In the genomic region with DNA sequence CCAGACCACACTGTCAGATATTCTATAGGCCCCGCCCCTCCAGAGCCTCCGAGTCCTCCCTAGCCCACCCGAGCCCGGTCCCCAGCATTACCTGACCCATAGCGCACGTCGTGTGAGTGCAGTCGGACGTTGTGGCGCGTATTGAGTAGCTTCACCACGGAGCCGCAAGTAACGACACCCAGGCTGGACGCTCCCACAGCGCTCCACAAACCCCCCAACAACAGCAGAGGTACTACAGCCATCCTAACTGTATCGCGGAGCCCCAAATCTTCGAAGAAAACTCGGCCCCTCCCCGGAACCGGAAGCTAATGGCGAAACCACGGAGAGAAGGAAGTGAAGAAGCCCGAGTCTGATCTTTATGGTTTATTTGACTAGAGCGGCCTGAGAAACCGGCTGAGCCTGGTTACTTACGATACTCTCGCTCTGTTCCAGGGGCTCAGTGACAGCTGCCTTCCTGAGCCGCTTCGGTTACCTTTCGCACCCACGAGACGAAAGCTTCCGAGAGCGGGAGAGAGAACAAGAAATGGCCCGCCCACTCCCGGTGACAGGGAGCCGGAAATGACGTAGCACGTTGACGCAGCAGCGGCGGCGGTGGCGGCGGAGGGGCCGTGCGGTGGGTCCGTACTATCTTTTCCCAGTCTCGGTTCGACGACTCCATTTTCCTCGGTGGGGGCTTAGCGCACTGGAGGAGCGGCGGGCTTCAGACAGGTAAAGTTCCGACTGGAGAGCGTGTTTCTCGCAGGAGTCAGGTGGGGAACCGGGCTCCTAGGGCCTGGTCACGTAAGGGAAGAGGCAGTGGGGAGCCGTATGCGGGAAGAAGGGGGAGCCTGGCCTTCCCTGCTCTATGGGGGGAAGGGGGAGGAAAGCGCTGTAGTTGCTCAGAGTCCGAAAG, we compare ENCODE assay signal across 8 cellular contexts. TPM values are rescaled to one million over a fixed set of nuclear protein-coding genes. Genes with fewer than 3 reads are reported as not detected.
DNase-seq lines count a peak whose midpoint lies in the region; ATAC-seq and TF ChIP-seq lines count a peak whose summit lies in the region.

A gene with protein sequence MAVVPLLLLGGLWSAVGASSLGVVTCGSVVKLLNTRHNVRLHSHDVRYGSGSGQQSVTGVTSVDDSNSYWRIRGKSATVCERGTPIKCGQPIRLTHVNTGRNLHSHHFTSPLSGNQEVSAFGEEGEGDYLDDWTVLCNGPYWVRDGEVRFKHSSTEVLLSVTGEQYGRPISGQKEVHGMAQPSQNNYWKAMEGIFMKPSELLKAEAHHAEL (minus strand): TSS at position 272 of the 892 bp plus-strand sequence. CDS start 30 bp downstream, at position 242.
A gene (plus strand): TSS at position 571 of the 892 bp plus-strand sequence. CDS start 11,197 bp downstream, outside the sequence.

- H3K4me3 ChIP-seq in BJ (ENCODE audit: low read depth, low read length) = peak within 1 kb of the TSS; percentile 77

- no peak for TF ChIP-seq CTCF in BJ (IDR thresholded peaks at IDR 0.05; ENCODE audit: insufficient read depth, low read depth, low read length)
- no peak for TF ChIP-seq CTCF in chondrocyte (IDR thresholded peaks at IDR 0.05)

- CTCF ChIA-PET in BJ (lab: Yijun Ruan, JAX) = interaction anchor here (0.7 to 2.0 kb wide), 6 partner anchors 15 to 429 kb away, joined by 3 to 13 read pairs (median 3); no protein-coding TSS in a partner anchor
- CTCF ChIA-PET in activated CD4-positive, alpha-beta T cell treated with anti-CD3 and anti-CD28 coated beads for 36 hours (lab: Charles Lee) = interaction anchor here (0.6 to 6.8 kb wide), 14 partner anchors 9 to 521 kb away, joined by 3 to 125 read pairs (median 4); a partner anchor contains a TSS

- POLR2A ChIA-PET in BJ (lab: Charles Lee) = interaction anchor here (0.9 kb wide), 1 partner anchor 48 kb away, joined by 3 read pairs; no protein-coding TSS in a partner anchor
- POLR2A ChIA-PET in activated CD4-positive, alpha-beta T cell treated with anti-CD3 and anti-CD28 coated beads for 36 hours (lab: Charles Lee) = interaction anchor here (0.6 to 3.6 kb wide), 13 partner anchors 12 to 743 kb away, joined by 3 to 23 read pairs (median 4); a partner anchor contains a TSS

- H3K27ac ChIP-seq in layer of hippocampus (ENCODE audit: low read depth, low read length) = peak within 1 kb of the TSS; percentile 97

- DNase-seq in BJ (ENCODE audit: low read depth) (peak; percentile 34), NCI-H524 (lab: John Stamatoyannopoulos, UW) (peak; percentile 89 to 94), chondrocyte (ENCODE audit: low spot score) (peak; percentile 96)
- peak; percentile 98 for DNase-seq in activated CD4-positive, alpha-beta T cell treated with anti-CD3 and anti-CD28 coated beads for 36 hours
- DNase-seq in stimulated activated CD4-positive, alpha-beta T cell treated with anti-CD3 and anti-CD28 coated beads, Interleukin-1b, Interleukin-23, amount 100 ng/mL, for 4 hours (ENCODE audit: low read depth in 2 of 2) = peak; percentile 90 to 92

- peaks cover 50% of the 10 kb centered on the region for H3K36me3 Mint-ChIP-seq in activated CD4-positive, alpha-beta T cell treated with anti-CD3 and anti-CD28 coated beads for 36 hours (ENCODE audit: low read depth)
- peaks cover 10% of the 10 kb centered on the region for H3K36me3 Mint-ChIP-seq in chondrocyte (ENCODE audit: low read depth)

- intact Hi-C loops in activated CD4-positive, alpha-beta T cell treated with anti-CD3 and anti-CD28 coated beads for 36 hours (cut with DNase I, micrococcal nuclease) = loop anchor here (1.0 to 5.0 kb wide), 13 partner anchors 17 to 905 kb away; a partner anchor contains a TSS

- H3K27me3 Mint-ChIP-seq in activated CD4-positive, alpha-beta T cell treated with anti-CD3 and anti-CD28 coated beads for 36 hours = no peaks in the 10 kb centered on the region
- H3K27me3 Mint-ChIP-seq in chondrocyte (ENCODE audit: low read depth) = no peaks in the 10 kb centered on the region

- H3K27ac Mint-ChIP-seq in activated CD4-positive, alpha-beta T cell treated with anti-CD3 and anti-CD28 coated beads for 36 hours = peak within 1 kb of the TSS; percentile 99
- peak within 1 kb of the TSS; percentile 100 for H3K27ac Mint-ChIP-seq in chondrocyte (ENCODE audit: unreplicated experiment)

- ATAC-seq in HG03439 (IDR thresholded peaks at IDR 0.05; ENCODE audit: unreplicated experiment) = peak; percentile 91
- ATAC-seq in activated CD4-positive, alpha-beta T cell treated with anti-CD3 and anti-CD28 coated beads for 36 hours = peak; percentile 87

- peaks cover 48% of the 10 kb centered on the region for H3K4me1 Mint-ChIP-seq in activated CD4-positive, alpha-beta T cell treated with anti-CD3 and anti-CD28 coated beads for 36 hours
- peaks cover 45% of the 10 kb centered on the region for H3K4me1 Mint-ChIP-seq in chondrocyte (ENCODE audit: low read depth)

- peak; percentile 87 for TF ChIP-seq POLR2A in GM19193 (IDR thresholded peaks at IDR 0.05; ENCODE audit: extremely low read depth, insufficient read depth, insufficient read length)

- H3K9me3 Mint-ChIP-seq in activated CD4-positive, alpha-beta T cell treated with anti-CD3 and anti-CD28 coated beads for 36 hours (ENCODE audit: low read depth) = no peaks in the 10 kb centered on the region
- H3K9me3 Mint-ChIP-seq in chondrocyte (ENCODE audit: low read depth) = no peaks in the 10 kb centered on the region

- H3K4me3 Mint-ChIP-seq in activated CD4-positive, alpha-beta T cell treated with anti-CD3 and anti-CD28 coated beads for 36 hours = peak within 1 kb of the TSS; percentile 94
- peak within 1 kb of the TSS; percentile 100 for H3K4me3 Mint-ChIP-seq in chondrocyte (ENCODE audit: unreplicated experiment)

- H3K27me3 ChIP-seq in BJ (ENCODE audit: control insufficient read depth, insufficient read depth, low read length) (no peaks in the 10 kb centered on the region), layer of hippocampus (ENCODE audit: control insufficient read depth, insufficient read depth, low read length) (no peaks in the 10 kb centered on the region)

- H3K36me3 ChIP-seq in BJ (ENCODE audit: control insufficient read depth, insufficient read depth, low read length) = no peaks in the 10 kb centered on the region

RNA-seq across cellular contexts. Expression of the first gene that starts in this region (rescaled TPM):
- 74.5 and 77.5 TPM in 2 replicates for polyA plus RNA-seq in BJ (2011; rRNA removed)
- polyA minus RNA-seq in BJ (2011; rRNA and poly(A)+ RNA removed) = 25.8 and 35.6 TPM in 2 replicates
- 10 to 100 TPM; 36.6 to 37.2 TPM for total RNA-seq in activated CD4-positive, alpha-beta T cell treated with anti-CD3 and anti-CD28 coated beads for 36 hours
- total RNA-seq in chondrocyte = 53.6 to 58.2 TPM (median 57.8 TPM) in 3 replicates

RNA-seq across cellular contexts. Expression of the second gene that starts in this region (rescaled TPM):
- polyA plus RNA-seq in BJ (2011; rRNA removed) = 31.7 and 37.1 TPM in 2 replicates
- 61.5 and 69.4 TPM in 2 replicates for polyA minus RNA-seq in BJ (2011; rRNA and poly(A)+ RNA removed)
- total RNA-seq in activated CD4-positive, alpha-beta T cell treated with anti-CD3 and anti-CD28 coated beads for 36 hours = 10 to 100 TPM; 80.6 to 85.8 TPM
- 63.5 to 81.5 TPM (median 63.9 TPM) in 3 replicates for total RNA-seq in chondrocyte

Comparison
In these comparisons a context has a peak if more than half of its experiments do, and no peak if none do; other contexts are left out.
1. Peak in every context shown above with its lines: DNase-seq, ATAC-seq, H3K4me3 ChIP-seq and H3K27ac ChIP-seq.
2. DNase-seq: peak in every context shown above with its lines; median percentile 98 in activated CD4-positive, alpha-beta T cell treated with anti-CD3 and anti-CD28 coated beads for 36 hours; 96 in chondrocyte; 92 in NCI-H524; 91 in stimulated activated CD4-positive, alpha-beta T cell treated with anti-CD3 and anti-CD28 coated beads, Interleukin-1b, Interleukin-23, amount 100 ng/mL, for 4 hours; 34 in BJ.